ENCODE assay signal across 8 cellular contexts in genomic region chr15:101168463-101168824, GRCh38.
DNase-seq lines count a peak whose midpoint lies in the region; ATAC-seq and TF ChIP-seq lines count a peak whose summit lies in the region.

No MANE protein-coding gene starts in this region.

- no peak for ATAC-seq in GM19324 (IDR thresholded peaks at IDR 0.05; ENCODE audit: low FRiP score, unreplicated experiment)

- H4K20me1 ChIP-seq in KMS-11 (ENCODE audit: insufficient read depth) = no peaks in the 10 kb centered on the region

- H3K27ac ChIP-seq in KMS-11 (peak overlapping the region; percentile 63), coronary artery (peak overlapping the region; percentile 90 to 92)

- H3K27me3 ChIP-seq in KMS-11 (ENCODE audit: insufficient read depth, low read depth) = no peaks in the 10 kb centered on the region

- H3K4me2 ChIP-seq in KMS-11 = peak overlapping the region; percentile 19

- H3K4me3 ChIP-seq in KMS-11 (IDR thresholded peaks at IDR 0.05; ENCODE audit: insufficient read depth, low read depth, low read length) (no peak overlapping the region), coronary artery (peak overlapping the region; percentile 22)

- no peak overlapping the region for H2AFZ ChIP-seq in KMS-11 (ENCODE audit: low read depth)

- TF ChIP-seq CTCF in KMS-11 (conservative IDR thresholded peaks at IDR 0.05; ENCODE audit: low read depth, low read length) (no peak), coronary artery (IDR thresholded peaks at IDR 0.05) (no peak)

- H3K9ac ChIP-seq in KMS-11 = peak overlapping the region; percentile 10; the same call in 1 of the 2 replicates

- H3K79me2 ChIP-seq in KMS-11 (ENCODE audit: insufficient read depth, low read depth) = no peaks in the 10 kb centered on the region

- DNase-seq in Ammon's horn (ENCODE audit: low spot score) (peak; percentile 71), coronary artery (ENCODE audit: low spot score) (no peak), myocyte (ENCODE audit: low read depth) (peak; percentile 73), COLO668 (lab: John Stamatoyannopoulos, UW; ENCODE audit: unreplicated experiment) (no peak), NCI-H446 (lab: John Stamatoyannopoulos, UW) (no peak)
- DNase-seq in stimulated activated CD4-positive, alpha-beta T cell treated with anti-CD3 and anti-CD28 coated beads, Interleukin-2, amount 100 ng/mL, for 48 hours = no peak

- no peaks in the 10 kb centered on the region for H3K36me3 ChIP-seq in KMS-11 (ENCODE audit: insufficient read depth)

- H3K4me1 ChIP-seq in KMS-11 (ENCODE audit: low read depth, poor library complexity, severe bottlenecking) = peaks cover 34% of the 10 kb centered on the region

Comparison
In these comparisons a context has a peak if more than half of its experiments do, and no peak if none do; other contexts are left out.
1. DNase-seq: peak in Ammon's horn (single experiment) and myocyte (single experiment); none in coronary artery (single experiment), COLO668 (single experiment), NCI-H446 (0 of 2) and stimulated activated CD4-positive, alpha-beta T cell treated with anti-CD3 and anti-CD28 coated beads, Interleukin-2, amount 100 ng/mL, for 48 hours (0 of 2).